Comparison of ENCODE assay signal across 15 cellular contexts in genomic region chrX:153601511-153602110, GRCh38. TPM values are rescaled to one million over a fixed set of nuclear protein-coding genes. Genes with fewer than 3 reads are reported as not detected.
DNase-seq lines count a peak whose midpoint lies in the region; TF ChIP-seq lines count a peak whose summit lies in the region.
"Had no signal": no experiment of that assay in that cellular context is flagged by ENCODE, and none has a peak within 500 bp of the region (broad histone marks: within the 10 kb centered on the region; RNA-seq: fewer than 3 reads in every experiment).

No MANE protein-coding gene starts in this region.

- H3K4me1 Mint-ChIP-seq in activated CD4-positive, alpha-beta T cell treated with anti-CD3 and anti-CD28 coated beads, Interleukin-2, amount 10 ng/mL, durations not matched to agents 7 days and 5 days: peaks cover 52% of the 10 kb centered on the region
- peaks cover 16% of the 10 kb centered on the region for H3K4me1 Mint-ChIP-seq in chondrocyte (ENCODE audit: low read depth)

- H3K4me3 ChIP-seq in Loucy (ENCODE audit: low read length, poor library complexity, severe bottlenecking) (no peak overlapping the region), osteoblast (ENCODE audit: insufficient read depth, low read length) (no peak overlapping the region)

- H3F3A ChIP-seq in Loucy (ENCODE audit: low read depth): no peaks in the 10 kb centered on the region

- H3K4me3 Mint-ChIP-seq in activated CD4-positive, alpha-beta T cell treated with anti-CD3 and anti-CD28 coated beads, Interleukin-2, amount 10 ng/mL, durations not matched to agents 7 days and 5 days: peak overlapping the region; percentile 34
- no peak overlapping the region for H3K4me3 Mint-ChIP-seq in chondrocyte (ENCODE audit: unreplicated experiment)

- H4K20me1 ChIP-seq in Loucy (ENCODE audit: insufficient read depth, low read length, poor library complexity, severe bottlenecking) (peaks cover 16% of the 10 kb centered on the region), osteoblast (ENCODE audit: insufficient read depth, low read length) (peaks cover 9% of the 10 kb centered on the region)

- H3K9me2 ChIP-seq in Loucy (replicated peaks; ENCODE audit: low read depth, low read length): no peaks in the 10 kb centered on the region

- H3K79me2 ChIP-seq in Loucy (ENCODE audit: insufficient read depth, low read length) (peaks cover 32% of the 10 kb centered on the region), osteoblast (ENCODE audit: insufficient read depth, low read length) (peaks cover 15% of the 10 kb centered on the region)

- H2AFZ ChIP-seq in Loucy (ENCODE audit: low read length) (no peak overlapping the region), osteoblast (ENCODE audit: low read length) (no peak overlapping the region)

- H3K27ac ChIP-seq in osteoblast (ENCODE audit: low read depth, low read length): no peak overlapping the region
- H3K27ac ChIP-seq: BLaER1 treated with 17β-estradiol and CSF1 and Interleukin-3, amounts not matched to agents 10 nM and 100 nM had no signal

- peak overlapping the region; percentile 25 for H3K27ac Mint-ChIP-seq in activated CD4-positive, alpha-beta T cell treated with anti-CD3 and anti-CD28 coated beads, Interleukin-2, amount 10 ng/mL, durations not matched to agents 7 days and 5 days
- no peak overlapping the region for H3K27ac Mint-ChIP-seq in chondrocyte (ENCODE audit: unreplicated experiment)

- H3K36me3 ChIP-seq in Loucy (ENCODE audit: insufficient read depth, low read length) (no peaks in the 10 kb centered on the region), osteoblast (ENCODE audit: insufficient read depth, low read length) (no peaks in the 10 kb centered on the region)
- H3K36me3 ChIP-seq: BLaER1 treated with 17β-estradiol and CSF1 and Interleukin-3, amounts not matched to agents 10 nM and 100 nM had no signal

- no peaks in the 10 kb centered on the region for H3K27me3 Mint-ChIP-seq in activated CD4-positive, alpha-beta T cell treated with anti-CD3 and anti-CD28 coated beads, Interleukin-2, amount 10 ng/mL, durations not matched to agents 7 days and 5 days
- H3K27me3 Mint-ChIP-seq in chondrocyte (ENCODE audit: low read depth): no peaks in the 10 kb centered on the region

- H3K4me2 ChIP-seq in Loucy (ENCODE audit: low read depth, low read length, poor library complexity, severe bottlenecking): peak overlapping the region; percentile 89
- no peak overlapping the region for H3K4me2 ChIP-seq in osteoblast (ENCODE audit: insufficient read depth, low read length)

- H3K9ac ChIP-seq in Loucy (ENCODE audit: low read depth, low read length, poor library complexity, severe bottlenecking): no peak overlapping the region

- CTCF ChIA-PET in activated CD4-positive, alpha-beta T cell treated with anti-CD3 and anti-CD28 coated beads, Interleukin-2, amount 10 ng/mL, durations not matched to agents 7 days and 5 days (lab: Charles Lee): no interaction called here

- H3K27me3 ChIP-seq in Loucy (ENCODE audit: insufficient read depth, low read length, poor library complexity, severe bottlenecking) (no peaks in the 10 kb centered on the region), osteoblast (ENCODE audit: insufficient read depth, low read length) (peaks cover 11% of the 10 kb centered on the region)

- no peaks in the 10 kb centered on the region for H3K9me3 Mint-ChIP-seq in activated CD4-positive, alpha-beta T cell treated with anti-CD3 and anti-CD28 coated beads, Interleukin-2, amount 10 ng/mL, durations not matched to agents 7 days and 5 days
- H3K9me3 Mint-ChIP-seq in chondrocyte (ENCODE audit: low read depth): peaks cover 3% of the 10 kb centered on the region

- POLR2A ChIA-PET in activated CD4-positive, alpha-beta T cell treated with anti-CD3 and anti-CD28 coated beads, Interleukin-2, amount 10 ng/mL, durations not matched to agents 7 days and 5 days (lab: Charles Lee): no interaction called here

- TF ChIP-seq CTCF in Loucy (conservative IDR thresholded peaks at IDR 0.05; ENCODE audit: low read length): no peak
- no peak for TF ChIP-seq CTCF in chondrocyte (IDR thresholded peaks at IDR 0.05)
- TF ChIP-seq CTCF in osteoblast (IDR thresholded peaks at IDR 0.05; ENCODE audit: extremely low read depth, low read depth, low read length): no peak

- DNase-seq in activated CD4-positive, alpha-beta T cell treated with anti-CD3 and anti-CD28 coated beads, Interleukin-2, amount 10 ng/mL, durations not matched to agents 7 days and 5 days: no peak
- no peak for DNase-seq in activated CD4-positive, alpha-beta T cell treated with anti-CD3 and anti-CD28 coated beads for 1 hour
- DNase-seq in chondrocyte (ENCODE audit: low spot score): peak; percentile 51
- DNase-seq in osteoblast (ENCODE audit: insufficient read length, low spot score, missing footprints): peak; percentile 63
- DNase-seq in activated CD4-positive, CD25-positive, alpha-beta regulatory T cell treated with anti-CD3 and anti-CD28 coated beads, Interleukin-2, amount 50 U/mL, for 72 hours: no peak
- DNase-seq in cardiac septum (ENCODE audit: low spot score): no peak
- no peak for DNase-seq in effector CD8-positive, alpha-beta T cell (lab: John Stamatoyannopoulos, UW)
- DNase-seq: EL, KBM-7, NCI-H1417 treated with DMSO at 0.1 percent for 48 hours, NCI-H1930, NCI-H446, NCI-H69 had no signal

- H3K4me1 ChIP-seq in Loucy (ENCODE audit: insufficient read depth, low read length, poor library complexity, severe bottlenecking) (peaks cover 11% of the 10 kb centered on the region), osteoblast (ENCODE audit: insufficient read depth, low read length) (no peaks in the 10 kb centered on the region)

- intact Hi-C loops in cardiac septum (cut with DNase I): no loop called here

- H3K36me3 Mint-ChIP-seq in activated CD4-positive, alpha-beta T cell treated with anti-CD3 and anti-CD28 coated beads, Interleukin-2, amount 10 ng/mL, durations not matched to agents 7 days and 5 days (ENCODE audit: low read depth): peaks cover 8% of the 10 kb centered on the region
- H3K36me3 Mint-ChIP-seq in chondrocyte (ENCODE audit: low read depth): peaks cover 4% of the 10 kb centered on the region

- H3K9me3 ChIP-seq in Loucy (ENCODE audit: insufficient read depth, low read depth, low read length) (no peaks in the 10 kb centered on the region), osteoblast (ENCODE audit: low read depth, low read length) (no peaks in the 10 kb centered on the region)

RNA-seq across cellular contexts. Expression of gene CCNQ, which starts 2.7 kb away (rescaled TPM):
- 10 to 100 TPM; 22.5 to 23.8 TPM for total RNA-seq in activated CD4-positive, alpha-beta T cell treated with anti-CD3 and anti-CD28 coated beads, Interleukin-2, amount 10 ng/mL, durations not matched to agents 7 days and 5 days
- total RNA-seq in chondrocyte: 17.2 to 21.9 TPM (median 17.7 TPM) in 3 replicates
- total RNA-seq in osteoblast: 29.3 and 33.0 TPM in 2 replicates
- total RNA-seq in cardiac septum: 23.3 TPM

RNA-seq across cellular contexts. Expression of gene DUSP9, which starts 45.4 kb away (rescaled TPM):
- total RNA-seq in activated CD4-positive, alpha-beta T cell treated with anti-CD3 and anti-CD28 coated beads, Interleukin-2, amount 10 ng/mL, durations not matched to agents 7 days and 5 days: not detected
- total RNA-seq in chondrocyte (0.13 to 0.77 TPM in 2 of 3 replicates, not detected in the other), osteoblast (under 0.01 TPM in 2 replicates), cardiac septum (not detected)

Comparison
In these comparisons a context has a peak if more than half of its experiments do, and no peak if none do; other contexts are left out.
1. DNase-seq: peak in chondrocyte (single experiment) and osteoblast (single experiment); none in activated CD4-positive, alpha-beta T cell treated with anti-CD3 and anti-CD28 coated beads, Interleukin-2, amount 10 ng/mL, durations not matched to agents 7 days and 5 days (single experiment), activated CD4-positive, alpha-beta T cell treated with anti-CD3 and anti-CD28 coated beads for 1 hour (single experiment), activated CD4-positive, CD25-positive, alpha-beta regulatory T cell treated with anti-CD3 and anti-CD28 coated beads, Interleukin-2, amount 50 U/mL, for 72 hours (single experiment), cardiac septum (single experiment) and effector CD8-positive, alpha-beta T cell (single experiment).